8 cellular contexts compared by ENCODE assay signal in genomic region chr10:45250376-45251075, GRCh38.
DNase-seq lines count a peak whose midpoint lies in the region; ATAC-seq and TF ChIP-seq lines count a peak whose summit lies in the region.
"Not testable (repeated sequence)": the region's sequence is repeated elsewhere in the genome, so short reads cannot be mapped to it uniquely, and the experiment has no call there.

No MANE protein-coding gene starts in this region.

- not testable (repeated sequence) for H3K79me2 ChIP-seq in MM.1S (ENCODE audit: low read length)

- not testable (repeated sequence) for H4K20me1 ChIP-seq in MM.1S (ENCODE audit: insufficient read depth, low read length)

- H3K27ac Mint-ChIP-seq in T-helper 1 cell treated with Interleukin-12 subunit alpha and Interleukin-12 subunit beta and Interleukin-4 antibody, amounts not matched to agents 30 μg/mL and 1 μg/mL, for 36 hours; naive thymus-derived CD4-positive, alpha-beta T cell: not testable (repeated sequence)

- ATAC-seq in GM18861 (IDR thresholded peaks at IDR 0.05; ENCODE audit: unreplicated experiment) (peak; percentile 65), GM21717 (IDR thresholded peaks at IDR 0.05; ENCODE audit: unreplicated experiment) (peak; percentile 83), HG03108 (IDR thresholded peaks at IDR 0.05; ENCODE audit: unreplicated experiment) (peak; percentile 56)
- ATAC-seq in naive thymus-derived CD4-positive, alpha-beta T cell: peak; percentile 46

- intact Hi-C loops in A673 (cut with micrococcal nuclease; ENCODE audit: unreplicated experiment): loop anchor here (5.0 to 10.0 kb wide), 2 partner anchors 424 to 777 kb away; partner anchors contain the start of gene ZFAND4
- intact Hi-C loops in naive thymus-derived CD4-positive, alpha-beta T cell (cut with micrococcal nuclease): loop anchor here (1.0 to 10.0 kb wide), 6 partner anchors 214 to 1074 kb away; partner anchors contain the start of gene ZFAND4 (in 2 of the 2)

- DNase-seq in A673 (ENCODE audit: low spot score); MM.1S; naive thymus-derived CD4-positive, alpha-beta T cell: not testable (repeated sequence)

- H3K4me3 Mint-ChIP-seq in T-helper 1 cell treated with Interleukin-12 subunit alpha and Interleukin-12 subunit beta and Interleukin-4 antibody, amounts not matched to agents 30 μg/mL and 1 μg/mL, for 36 hours: peak overlapping the region; percentile 41
- peak overlapping the region in 6 of 10 donors; percentile 3 to 64 (median 46) for H3K4me3 Mint-ChIP-seq in naive thymus-derived CD4-positive, alpha-beta T cell

- H3K36me3 Mint-ChIP-seq in T-helper 1 cell treated with Interleukin-12 subunit alpha and Interleukin-12 subunit beta and Interleukin-4 antibody, amounts not matched to agents 30 μg/mL and 1 μg/mL, for 36 hours (ENCODE audit: low read depth); naive thymus-derived CD4-positive, alpha-beta T cell: not testable (repeated sequence)

- not testable (repeated sequence) for H3K9me3 ChIP-seq in A673 (ENCODE audit: low read depth, low read length, poor library complexity, severe bottlenecking); MM.1S (replicated peaks; ENCODE audit: insufficient read depth, low read length); ectodermal cell (ENCODE audit: control insufficient read depth, low read length); naive thymus-derived CD4-positive, alpha-beta T cell (ENCODE audit: control insufficient read depth in 2 of 3, low read length in 3 of 3)

- H3K27me3 Mint-ChIP-seq in T-helper 1 cell treated with Interleukin-12 subunit alpha and Interleukin-12 subunit beta and Interleukin-4 antibody, amounts not matched to agents 30 μg/mL and 1 μg/mL, for 36 hours (ENCODE audit: low read depth): peaks cover 18% of the 10 kb centered on the region
- H3K27me3 Mint-ChIP-seq in naive thymus-derived CD4-positive, alpha-beta T cell: peaks cover 0 to 20% (median 4%) of the 10 kb centered on the region in 5 donors

- H3K27me3 ChIP-seq in A673 (replicated peaks; ENCODE audit: insufficient read depth, low read depth, low read length, poor library complexity); MM.1S (replicated peaks; ENCODE audit: insufficient read depth, low read length); ectodermal cell (ENCODE audit: control insufficient read depth, insufficient read depth, low read length, poor library complexity, severe bottlenecking); naive thymus-derived CD4-positive, alpha-beta T cell (ENCODE audit: control insufficient read depth in 2 of 2, insufficient read depth in 2 of 2, low read length in 2 of 2): not testable (repeated sequence)

- POLR2A ChIA-PET in A673 (lab: Charles Lee; ENCODE audit: low non-redundant PET): not testable (repeated sequence)
- POLR2A ChIA-PET in naive thymus-derived CD4-positive, alpha-beta T cell (lab: Charles Lee): interaction anchor here (0.7 to 1.6 kb wide), 2 partner anchors 421 to 1780 kb away, joined by 3 read pairs; no protein-coding TSS in a partner anchor

- H3F3A ChIP-seq in MM.1S (ENCODE audit: insufficient read depth, low read length): not testable (repeated sequence)

- not testable (repeated sequence) for TF ChIP-seq CTCF in A673 (conservative IDR thresholded peaks at IDR 0.05; ENCODE audit: low read depth, low read length); MM.1S (IDR thresholded peaks at IDR 0.05; ENCODE audit: low read length)

- BruUV-seq in A673 (replicated peaks; lab: Mats Ljungman, UMichigan): not testable (repeated sequence)

- H3K27ac ChIP-seq in A673 (ENCODE audit: low read depth, low read length, poor library complexity, severe bottlenecking); MM.1S (ENCODE audit: low read length); ectodermal cell (ENCODE audit: insufficient read depth, low read depth, low read length, poor library complexity, severe bottlenecking); naive thymus-derived CD4-positive, alpha-beta T cell (ENCODE audit: low read depth, low read length): not testable (repeated sequence)

- not testable (repeated sequence) for H3K9me2 ChIP-seq in MM.1S (replicated peaks; ENCODE audit: insufficient read depth, low read length)

- H2AFZ ChIP-seq in MM.1S (ENCODE audit: low read length): peak overlapping the region; percentile 53

- H3K4me1 Mint-ChIP-seq in T-helper 1 cell treated with Interleukin-12 subunit alpha and Interleukin-12 subunit beta and Interleukin-4 antibody, amounts not matched to agents 30 μg/mL and 1 μg/mL, for 36 hours (ENCODE audit: low read depth): peaks cover 16% of the 10 kb centered on the region
- peaks cover 0 to 20% (median 6%) of the 10 kb centered on the region in 7 donors for H3K4me1 Mint-ChIP-seq in naive thymus-derived CD4-positive, alpha-beta T cell

- H3K36me3 ChIP-seq in A673 (ENCODE audit: insufficient read depth, low read length, poor library complexity, severe bottlenecking); MM.1S (replicated peaks; ENCODE audit: insufficient read depth, low read length); ectodermal cell (ENCODE audit: control insufficient read depth, insufficient read depth, low read length); naive thymus-derived CD4-positive, alpha-beta T cell (ENCODE audit: control insufficient read depth in 2 of 3, insufficient read depth in 3 of 3, low read length in 3 of 3): not testable (repeated sequence)

- H3K4me1 ChIP-seq in A673 (ENCODE audit: insufficient read depth, low read length, poor library complexity, severe bottlenecking); MM.1S (ENCODE audit: low read length); ectodermal cell (ENCODE audit: control insufficient read depth, insufficient read depth, low read length); naive thymus-derived CD4-positive, alpha-beta T cell (ENCODE audit: control insufficient read depth in 2 of 2, insufficient read depth in 2 of 2, low read length in 2 of 2): not testable (repeated sequence)

- H3K4me3 ChIP-seq in A673 (ENCODE audit: low read depth, low read length, poor library complexity, severe bottlenecking): peak overlapping the region; percentile 29
- peak overlapping the region; percentile 46 for H3K4me3 ChIP-seq in MM.1S (ENCODE audit: low read length)
- H3K4me3 ChIP-seq in ectodermal cell (ENCODE audit: insufficient read depth, low read depth, low read length): peak overlapping the region; percentile 19
- H3K4me3 ChIP-seq in naive thymus-derived CD4-positive, alpha-beta T cell (ENCODE audit: low read length): not testable (repeated sequence)

- 89 to 90% methylated on average over 15 of the region's 15 CpGs for WGBS in ectodermal cell, 2 experiments

- H3K9me3 Mint-ChIP-seq in T-helper 1 cell treated with Interleukin-12 subunit alpha and Interleukin-12 subunit beta and Interleukin-4 antibody, amounts not matched to agents 30 μg/mL and 1 μg/mL, for 36 hours; naive thymus-derived CD4-positive, alpha-beta T cell: not testable (repeated sequence)

- CTCF ChIA-PET in A673 (lab: Charles Lee): interaction anchor here (0.7 to 0.8 kb wide), 5 partner anchors 9 to 779 kb away, joined by 3 to 7 read pairs (median 4); no protein-coding TSS in a partner anchor
- CTCF ChIA-PET in naive thymus-derived CD4-positive, alpha-beta T cell (lab: Charles Lee): interaction anchor here (0.7 to 1.7 kb wide), 5 partner anchors 10 to 420 kb away, joined by 3 to 6 read pairs (median 4); no protein-coding TSS in a partner anchor

- H3K9ac ChIP-seq in MM.1S (ENCODE audit: low read length): peak overlapping the region; percentile 3; the same call in 1 of the 2 replicates

- H3K4me2 ChIP-seq in MM.1S (ENCODE audit: low read depth, low read length): peak overlapping the region; percentile 28
